Comparison of ENCODE assay signal across 16 cellular contexts in genomic region chr5:553874-554273, GRCh38. TPM values are rescaled to one million over a fixed set of nuclear protein-coding genes. Genes with fewer than 3 reads are reported as not detected.
DNase-seq lines count a peak whose midpoint lies in the region; ATAC-seq and TF ChIP-seq lines count a peak whose summit lies in the region.
"Had no signal": no experiment of that assay in that cellular context is flagged by ENCODE, and none has a peak within 500 bp of the region (broad histone marks: within the 10 kb centered on the region; RNA-seq: fewer than 3 reads in every experiment).

No MANE protein-coding gene starts in this region.

- H3K4me2 ChIP-seq in GM23248 (ENCODE audit: unreplicated experiment) (no peak overlapping the region), OCI-LY3 (ENCODE audit: low read length) (peak overlapping the region; percentile 26)

- 58 to 64% methylated on average over 13 of the region's 13 CpGs for WGBS in GM23248 (ENCODE audit: low coverage in 1 of 2, low lambda C conversion rate in 2 of 2, missing lambda C conversion rate in 2 of 2), 2 experiments

- H3F3A ChIP-seq in GM23248 (ENCODE audit: insufficient read depth): no peaks in the 10 kb centered on the region

- no peak for ATAC-seq in sciatic nerve
- ATAC-seq: activated T-cell treated with anti-CD3 and anti-CD28 coated beads, Interleukin-2, amount 50 U/mL, for 4 hours had no signal

- no peaks in the 10 kb centered on the region for H4K20me1 ChIP-seq in GM23248 (ENCODE audit: insufficient read depth)
- H4K20me1 ChIP-seq in OCI-LY3 (ENCODE audit: insufficient read depth, low read length): no peaks in the 10 kb centered on the region

- H3K9me2 ChIP-seq in GM23248 (ENCODE audit: insufficient read depth): no peaks in the 10 kb centered on the region

- no peak overlapping the region for H2AFZ ChIP-seq in GM23248
- H2AFZ ChIP-seq in OCI-LY3 (ENCODE audit: low read depth, low read length): 0 out of 2 replicates have a peak overlapping the region, but pooled peaks have one; percentile 13
- H2AFZ ChIP-seq: parathyroid adenoma had no signal

- H3K36me3 ChIP-seq in GM23248 (ENCODE audit: low read depth): no peaks in the 10 kb centered on the region
- no peaks in the 10 kb centered on the region for H3K36me3 ChIP-seq in OCI-LY3 (replicated peaks; ENCODE audit: low read depth, low read length)
- H3K36me3 ChIP-seq: adrenal gland, SJSA1, thoracic aorta had no signal

- DNase-seq in GM23248 (peak; percentile 14), coronary artery (ENCODE audit: low spot score) (peak; percentile 31), sciatic nerve (ENCODE audit: low spot score) (peak; percentile 38), DMS153 (lab: John Stamatoyannopoulos, UW) (no peak), NCI-H2107 (lab: John Stamatoyannopoulos, UW) (no peak), NCI-H510A treated with DMSO at 0.1 percent for 48 hours (lab: John Stamatoyannopoulos, UW) (no peak)
- DNase-seq: activated B cell treated with CpG ODN at 0.5 μM for 24 hours; activated T-cell treated with anti-CD3 and anti-CD28 coated beads, Interleukin-2, amount 50 U/mL, for 4 hours; mesenchymal stem cell; NCI-H1105 treated with DMSO at 0.1 percent for 48 hours; NCI-H510A had no signal

- TF ChIP-seq CTCF in OCI-LY3 (IDR thresholded peaks at IDR 0.05; ENCODE audit: low read depth, low read length) (no peak), coronary artery (IDR thresholded peaks at IDR 0.05) (no peak)

- H3K27ac ChIP-seq in GM23248: no peak overlapping the region
- H3K27ac ChIP-seq in OCI-LY3 (ENCODE audit: low read length): no peak overlapping the region
- no peak overlapping the region for H3K27ac ChIP-seq in coronary artery
- H3K27ac ChIP-seq: adrenal gland, parathyroid adenoma, SJSA1, thoracic aorta had no signal

- in situ Hi-C loops in GM23248 (cut with MboI): no loop called here

- intact Hi-C loops in sciatic nerve (cut with DNase I): no loop called here

- no peaks in the 10 kb centered on the region for H3K9me3 ChIP-seq in GM23248 (ENCODE audit: low read depth)
- H3K9me3 ChIP-seq in OCI-LY3 (ENCODE audit: insufficient read depth, low read length): no peaks in the 10 kb centered on the region
- H3K9me3 ChIP-seq: adrenal gland, SJSA1 had no signal

- peaks cover 20% of the 10 kb centered on the region for H3K27me3 ChIP-seq in GM23248 (replicated peaks; ENCODE audit: insufficient read depth)
- peaks cover 20% of the 10 kb centered on the region for H3K27me3 ChIP-seq in OCI-LY3 (ENCODE audit: low read depth, low read length)
- H3K27me3 ChIP-seq: adrenal gland had no signal

- H3K9ac ChIP-seq in GM23248 (no peak overlapping the region), OCI-LY3 (ENCODE audit: low read length) (no peak overlapping the region)
- H3K9ac ChIP-seq: parathyroid adenoma had no signal

- H3K4me1 ChIP-seq in GM23248 (ENCODE audit: insufficient read depth) (no peaks in the 10 kb centered on the region), OCI-LY3 (ENCODE audit: low read length) (peaks cover 4% of the 10 kb centered on the region; the same call in 1 of the 2 replicates)
- H3K4me1 ChIP-seq: adrenal gland, parathyroid adenoma, SJSA1 had no signal

- no peak overlapping the region for H3K4me3 ChIP-seq in GM23248
- H3K4me3 ChIP-seq in OCI-LY3 (ENCODE audit: low read length): 0 out of 2 replicates have a peak overlapping the region, but pooled peaks have one; percentile 8
- H3K4me3 ChIP-seq in coronary artery: no peak overlapping the region
- H3K4me3 ChIP-seq: adrenal gland, SJSA1, thoracic aorta had no signal

- H3K79me2 ChIP-seq in GM23248 (ENCODE audit: insufficient read depth) (no peaks in the 10 kb centered on the region), OCI-LY3 (ENCODE audit: low read length) (no peaks in the 10 kb centered on the region)
- H3K79me2 ChIP-seq: parathyroid adenoma had no signal

RNA-seq across cellular contexts. Expression of gene SLC9A3, which starts 29.6 kb away (rescaled TPM):
- 1.7 and 2.8 TPM in 2 replicates for total RNA-seq in GM23248 (2014; rRNA removed; shearing (Covaris generic))
- 1.2 and 1.5 TPM in 2 replicates for polyA plus RNA-seq in GM23248 (2016; fragmentation: Nextera tagmentation; extraction: Ambion mirVana)
- total RNA-seq in sciatic nerve: 12.3 TPM

RNA-seq across cellular contexts. Expression of gene CEP72, which starts 58.3 kb away (rescaled TPM):
- 1.7 and 7.2 TPM in 2 replicates for total RNA-seq in GM23248 (2014; rRNA removed; shearing (Covaris generic))
- 1.7 and 2.4 TPM in 2 replicates for polyA plus RNA-seq in GM23248 (2016; fragmentation: Nextera tagmentation; extraction: Ambion mirVana)
- total RNA-seq in sciatic nerve: 7.5 TPM

Comparison
In these comparisons a context has a peak if more than half of its experiments do, and no peak if none do; other contexts are left out.
1. DNase-seq: peak in GM23248 (single experiment), coronary artery (single experiment) and sciatic nerve (single experiment); none in DMS153 (single experiment), NCI-H2107 (single experiment) and NCI-H510A treated with DMSO at 0.1 percent for 48 hours (single experiment).